Comparison of ENCODE assay signal across 24 cellular contexts in the genomic region with DNA sequence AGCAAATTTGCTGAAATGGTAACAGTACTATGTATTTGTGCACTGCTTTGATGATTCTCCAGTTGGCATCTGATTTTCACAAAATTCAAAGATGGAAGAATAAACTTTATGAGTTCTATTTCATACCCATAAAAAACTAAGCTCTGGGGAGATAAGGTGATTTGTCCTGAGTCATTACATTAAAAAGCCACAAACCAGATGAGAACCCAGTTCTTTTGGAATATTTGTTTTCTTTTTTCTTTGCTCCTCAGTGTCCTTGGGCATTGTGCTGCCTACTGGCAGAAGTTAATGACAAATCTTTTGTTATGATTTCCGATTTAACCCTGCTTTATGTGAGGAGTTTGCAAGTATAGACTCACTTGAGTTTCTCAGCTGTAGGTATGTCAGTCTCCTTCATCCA.
"Had no signal": no experiment of that assay in that cellular context is flagged by ENCODE, and none has a peak within 500 bp of the region (broad histone marks: within the 10 kb centered on the region; RNA-seq: fewer than 3 reads in every experiment).

No MANE protein-coding gene starts in this region.

- H3K4me1 ChIP-seq: adrenal gland had no signal

- ATAC-seq: activated CD8-positive, alpha-beta T cell treated with anti-CD3 and anti-CD28 coated beads, Interleukin-2, amount 10 ng/mL, durations not matched to agents 7 days and 5 days; activated naive CD4-positive, alpha-beta T cell treated with anti-CD3 and anti-CD28 coated beads, Interleukin-2, amount 50 U/mL, for 72 hours had no signal

- DNase-seq: activated CD4-positive, alpha-beta T cell treated with anti-CD3 and anti-CD28 coated beads, Interleukin-2, amount 10 ng/mL, durations not matched to agents 24 days and 14 days; activated CD4-positive, alpha-beta T cell treated with anti-CD3 and anti-CD28 coated beads, Interleukin-2, amount 50 U/mL, for 4 hours; activated CD8-positive, alpha-beta T cell treated with anti-CD3 and anti-CD28 coated beads, Interleukin-2, amount 10 ng/mL, durations not matched to agents 7 days and 5 days; activated gamma-delta T cell; activated naive CD4-positive, alpha-beta T cell treated with anti-CD3 and anti-CD28 coated beads for 36 hours; activated T-cell treated with anti-CD3 and anti-CD28 coated beads, Interleukin-2, amount 50 U/mL, for 24 hours; adrenal gland; central memory CD4-positive, alpha-beta T cell; NCI-H1105; NCI-H1417 treated with DMSO at 0.1 percent for 48 hours; NCI-H1694; NCI-H1930; NCI-H2081 treated with DMSO at 0.1 percent for 48 hours; NCI-H345; NCI-H524 treated with DMSO at 0.1 percent for 48 hours; NK-92 treated with Interleukin-12 subunit alpha and Interleukin-12 subunit beta, amount 100 ng/mL, for 24 hours; PC-9; Right ventricle myocardium superior had no signal

- H3K27me3 ChIP-seq: adrenal gland had no signal

- H3K27ac ChIP-seq: adrenal gland, KMS-11, PC-9 had no signal

- H3K4me3 Mint-ChIP-seq: activated CD4-positive, alpha-beta T cell treated with anti-CD3 and anti-CD28 coated beads, Interleukin-2, amount 10 ng/mL, durations not matched to agents 24 days and 14 days; activated CD8-positive, alpha-beta T cell treated with anti-CD3 and anti-CD28 coated beads, Interleukin-2, amount 10 ng/mL, durations not matched to agents 7 days and 5 days; activated naive CD4-positive, alpha-beta T cell treated with anti-CD3 and anti-CD28 coated beads for 36 hours; activated T-cell treated with anti-CD3 and anti-CD28 coated beads, Interleukin-2, amount 50 U/mL, for 24 hours; brain; T-helper 1 cell treated with Interleukin-12 subunit alpha and Interleukin-12 subunit beta and Interleukin-4 antibody, amounts not matched to agents 30 μg/mL and 1 μg/mL, for 36 hours; T-helper 2 cell treated with Interferon-gamma antibody and Interleukin-4, amounts not matched to agents 5 μg/mL and 100 μg/mL, for 36 hours had no signal

- H3K36me3 Mint-ChIP-seq: activated naive CD4-positive, alpha-beta T cell treated with anti-CD3 and anti-CD28 coated beads, Interleukin-2, amount 50 U/mL, for 72 hours; brain had no signal

- H3K9me3 ChIP-seq: adrenal gland had no signal

- H3K9me3 Mint-ChIP-seq: activated CD4-positive, alpha-beta T cell treated with anti-CD3 and anti-CD28 coated beads, Interleukin-2, amount 10 ng/mL, durations not matched to agents 24 days and 14 days; activated naive CD4-positive, alpha-beta T cell treated with anti-CD3 and anti-CD28 coated beads for 36 hours; activated naive CD4-positive, alpha-beta T cell treated with anti-CD3 and anti-CD28 coated beads, Interleukin-2, amount 50 U/mL, for 72 hours; activated T-cell treated with anti-CD3 and anti-CD28 coated beads, Interleukin-2, amount 50 U/mL, for 24 hours; activated T-helper 2 cell treated with anti-CD3 and anti-CD28 coated beads, Interferon-gamma antibody, Interleukin-2, Interleukin-4, amounts not matched to agents 10 μg/mL and 5 μg/mL and 100 μg/mL, durations not matched to agents 14 hours and 24 hours and 36 hours; T-helper 1 cell treated with Interleukin-12 subunit alpha and Interleukin-12 subunit beta and Interleukin-4 antibody, amounts not matched to agents 30 μg/mL and 1 μg/mL, for 36 hours; T-helper 2 cell treated with Interferon-gamma antibody and Interleukin-4, amounts not matched to agents 5 μg/mL and 100 μg/mL, for 36 hours had no signal

- H3K36me3 ChIP-seq: adrenal gland had no signal

- H3K27ac Mint-ChIP-seq: activated CD4-positive, alpha-beta T cell treated with anti-CD3 and anti-CD28 coated beads, Interleukin-2, amount 10 ng/mL, durations not matched to agents 24 days and 14 days; activated CD8-positive, alpha-beta T cell treated with anti-CD3 and anti-CD28 coated beads, Interleukin-2, amount 10 ng/mL, durations not matched to agents 7 days and 5 days; activated naive CD4-positive, alpha-beta T cell treated with anti-CD3 and anti-CD28 coated beads for 36 hours; activated naive CD4-positive, alpha-beta T cell treated with anti-CD3 and anti-CD28 coated beads, Interleukin-2, amount 50 U/mL, for 72 hours; activated T-cell treated with anti-CD3 and anti-CD28 coated beads, Interleukin-2, amount 50 U/mL, for 24 hours; activated T-helper 2 cell treated with anti-CD3 and anti-CD28 coated beads, Interferon-gamma antibody, Interleukin-2, Interleukin-4, amounts not matched to agents 10 μg/mL and 5 μg/mL and 100 μg/mL, durations not matched to agents 14 hours and 24 hours and 36 hours; brain; T-helper 1 cell treated with Interleukin-12 subunit alpha and Interleukin-12 subunit beta and Interleukin-4 antibody, amounts not matched to agents 30 μg/mL and 1 μg/mL, for 36 hours; T-helper 2 cell treated with Interferon-gamma antibody and Interleukin-4, amounts not matched to agents 5 μg/mL and 100 μg/mL, for 36 hours had no signal

- H3K4me1 Mint-ChIP-seq: activated CD4-positive, alpha-beta T cell treated with anti-CD3 and anti-CD28 coated beads, Interleukin-2, amount 10 ng/mL, durations not matched to agents 24 days and 14 days; brain had no signal

- H3K4me3 ChIP-seq: adrenal gland, PC-9 had no signal

- H3K9ac ChIP-seq: KMS-11 had no signal

- H3K4me2 ChIP-seq: KMS-11, PC-9 had no signal
